ENCODE assay signal across 18 cellular contexts in genomic region chr1:214708321-214708960, GRCh38.
DNase-seq lines count a peak whose midpoint lies in the region; ATAC-seq, FAIRE-seq and TF ChIP-seq lines count a peak whose summit lies in the region.
"Had no signal": no experiment of that assay in that cellular context is flagged by ENCODE, and none has a peak within 500 bp of the region (broad histone marks: within the 10 kb centered on the region; RNA-seq: fewer than 3 reads in every experiment).

No MANE protein-coding gene starts in this region.

- in situ Hi-C loops in HepG2 (cut with HindIII; ENCODE audit: extremely low pct_ligation_motif_present, low pct_unique_long_range_greater_than_20kb) (no loop called here), astrocyte of the spinal cord (cut with HindIII; ENCODE audit: low sequenced_read_pairs) (no loop called here)

- peak overlapping the region; percentile 46; the same call in 1 of the 2 replicates for H3K4me2 ChIP-seq in HepG2 (ENCODE audit: low read depth, low read length)
- H3K4me2 ChIP-seq: BLaER1, GM23338 had no signal

- CTCF ChIA-PET in HepG2 (lab: Yijun Ruan, JAX; ENCODE audit: low intra/inter-chr PET ratio, low total read pairs), result no interaction called here

- H3K4me1 ChIP-seq in HepG2 (ENCODE audit: insufficient read depth, low read length) (peaks cover 10% of the 10 kb centered on the region), right lobe of liver (no peaks in the 10 kb centered on the region), foreskin keratinocyte (no peaks in the 10 kb centered on the region)
- H3K4me1 ChIP-seq: BLaER1 had no signal

- TF ChIP-seq EP300 in HepG2 (IDR thresholded peaks at IDR 0.05; ENCODE audit: low read depth in 2 of 2, low read length in 2 of 2) (no peak), HepG2 (CRISPR knock-in tag; IDR thresholded peaks at IDR 0.05; ENCODE audit: borderline replicate concordance) (no peak)

- POLR2A ChIA-PET in HepG2 (lab: Yijun Ruan, JAX), result no interaction called here

- WGBS in HepG2 (ENCODE audit: low lambda C conversion rate), result 0% methylated on average over 1 of the region's 1 CpG
- WGBS in right lobe of liver (ENCODE audit: insufficient coverage, low coverage, low lambda C conversion rate, missing lambda C conversion rate), result 31% methylated on average over 1 of the region's 1 CpG

- no peak for TF ChIP-seq RAD21 in HepG2 (CRISPR knock-in tag; IDR thresholded peaks at IDR 0.05)

- FAIRE-seq in HepG2 (lab: Jason Lieb, UNC), result no peak
- FAIRE-seq in D721Med (lab: Jason Lieb, UNC), result no peak
- FAIRE-seq: G401.6, K562 had no signal

- H3K9me3 ChIP-seq in HepG2 (ENCODE audit: low read length), result no peaks in the 10 kb centered on the region
- peaks cover 0 to 2% (median 0%) of the 10 kb centered on the region in 4 donors for H3K9me3 ChIP-seq in right lobe of liver

- H2AFZ ChIP-seq in HepG2 (ENCODE audit: low read length), result no peak overlapping the region

- no peak overlapping the region for H3K9ac ChIP-seq in HepG2 (ENCODE audit: insufficient read depth, low read depth, low read length)
- H3K9ac ChIP-seq: BLaER1 had no signal

- no TSS peak for BruUV-seq in HepG2 (replicated peaks; lab: Mats Ljungman, UMichigan)

- TF ChIP-seq POLR2A in HepG2 (IDR thresholded peaks at IDR 0.05; ENCODE audit: insufficient read depth in 1 of 2, low read depth in 2 of 2, low read length in 2 of 2) (no peak), right lobe of liver (IDR thresholded peaks at IDR 0.05) (no peak)

- H3K36me3 ChIP-seq in HepG2 (replicated peaks in 1 of 2; ENCODE audit: control insufficient read depth in 1 of 2, insufficient read depth in 2 of 2, low read length in 2 of 2) (no peaks in the 10 kb centered on the region), right lobe of liver (no peaks in the 10 kb centered on the region)
- H3K36me3 ChIP-seq: BLaER1 had no signal

- H3K4me3 ChIP-seq in HepG2 (replicated peaks in 1 of 3; ENCODE audit: insufficient read depth in 1 of 3, low read depth in 2 of 3, low read length in 3 of 3) (no peak overlapping the region), right lobe of liver (no peak overlapping the region), astrocyte of the spinal cord (ENCODE audit: low read depth, low read length) (no peak overlapping the region)
- H3K4me3 ChIP-seq: BLaER1, GM23338, K562 had no signal

- no peak for TF ChIP-seq CTCF in HepG2 (CRISPR knock-in tag; IDR thresholded peaks at IDR 0.05)
- no peak for TF ChIP-seq CTCF in right lobe of liver (IDR thresholded peaks at IDR 0.05)
- TF ChIP-seq CTCF in astrocyte of the spinal cord (IDR thresholded peaks at IDR 0.05; ENCODE audit: low read depth, low read length), result no peak
- no peak for TF ChIP-seq CTCF in foreskin keratinocyte (conservative IDR thresholded peaks at IDR 0.05)
- no peak for TF ChIP-seq CTCF in D721Med (IDR thresholded peaks at IDR 0.05; ENCODE audit: insufficient read depth, missing control alignments)

- H4K20me1 ChIP-seq in HepG2 (ENCODE audit: insufficient read depth, low read length), result no peaks in the 10 kb centered on the region
- H4K20me1 ChIP-seq: BLaER1 had no signal

- no peaks in the 10 kb centered on the region for H3K79me2 ChIP-seq in HepG2 (ENCODE audit: insufficient read depth, low read length)

- intact Hi-C loops in HepG2 (cut with micrococcal nuclease; ENCODE audit: unreplicated experiment) (no loop called here), right lobe of liver (cut with DNase I) (no loop called here)

- DNase-seq in HepG2 (ENCODE audit: low spot score), result no peak
- no peak for DNase-seq in right lobe of liver
- DNase-seq in astrocyte of the spinal cord (ENCODE audit: low read depth, low spot score), result peak; percentile 18
- peak in 1 of 2 donors; percentile 13 for DNase-seq in foreskin keratinocyte
- DNase-seq in NCI-H1436 (lab: John Stamatoyannopoulos, UW), result no peak
- no peak for DNase-seq in D721Med (ENCODE audit: insufficient read length, low spot score)
- DNase-seq: 8988T; CD8-positive, alpha-beta T cell; DMS79; NCI-H1436 treated with DMSO at 0.1 percent for 48 hours; NCI-H2029 treated with DMSO at 0.1 percent for 48 hours; NCI-H510A treated with DMSO at 0.1 percent for 48 hours had no signal

- H3K27me3 ChIP-seq in HepG2 (ENCODE audit: control insufficient read depth in 1 of 2, insufficient read depth in 2 of 2, low read length in 2 of 2) (no peaks in the 10 kb centered on the region), right lobe of liver (no peaks in the 10 kb centered on the region), foreskin keratinocyte (peaks cover 8% of the 10 kb centered on the region)
- H3K27me3 ChIP-seq: BLaER1 had no signal

- no peak for ATAC-seq in HepG2
- ATAC-seq in right lobe of liver, result no peak
- peak; percentile 61 for ATAC-seq in foreskin keratinocyte
- no peak for ATAC-seq in GM21360 (IDR thresholded peaks at IDR 0.05; ENCODE audit: unreplicated experiment)
- no peak for ATAC-seq in GM18909 (IDR thresholded peaks at IDR 0.05; ENCODE audit: poor library complexity, unreplicated experiment)
- ATAC-seq: CD8-positive, alpha-beta T cell; GM23338; K562 had no signal

- H3K27ac ChIP-seq in HepG2 (ENCODE audit: extremely low read length, insufficient read depth, low read length), result no peak overlapping the region
- H3K27ac ChIP-seq in right lobe of liver, result no peak overlapping the region
- H3K27ac ChIP-seq in foreskin keratinocyte, result no peak overlapping the region
- H3K27ac ChIP-seq: BLaER1 had no signal

TF ChIP-seq in HepG2, 621 proteins besides CTCF, POLR2A, EP300 and RAD21 (continues in another document):
- TF ChIP-seq ZNF484 (CRISPR knock-in tag; IDR thresholded peaks at IDR 0.05; ENCODE audit: borderline replicate concordance, low read depth) (no peak), ZUFSP (CRISPR knock-in tag; IDR thresholded peaks at IDR 0.05; ENCODE audit: borderline replicate concordance) (no peak), ZBTB21 (CRISPR knock-in tag; IDR thresholded peaks at IDR 0.05) (no peak), ZHX2 (IDR thresholded peaks at IDR 0.05; ENCODE audit: low read depth) (no peak), ZHX2 (CRISPR knock-in tag; IDR thresholded peaks at IDR 0.05; ENCODE audit: borderline replicate concordance) (no peak), ZNF550 (CRISPR knock-in tag; IDR thresholded peaks at IDR 0.05; ENCODE audit: borderline replicate concordance) (no peak), ZBTB37 (CRISPR knock-in tag; IDR thresholded peaks at IDR 0.05) (no peak)
